1 cellular context compared by ENCODE assay signal in the genomic region with DNA sequence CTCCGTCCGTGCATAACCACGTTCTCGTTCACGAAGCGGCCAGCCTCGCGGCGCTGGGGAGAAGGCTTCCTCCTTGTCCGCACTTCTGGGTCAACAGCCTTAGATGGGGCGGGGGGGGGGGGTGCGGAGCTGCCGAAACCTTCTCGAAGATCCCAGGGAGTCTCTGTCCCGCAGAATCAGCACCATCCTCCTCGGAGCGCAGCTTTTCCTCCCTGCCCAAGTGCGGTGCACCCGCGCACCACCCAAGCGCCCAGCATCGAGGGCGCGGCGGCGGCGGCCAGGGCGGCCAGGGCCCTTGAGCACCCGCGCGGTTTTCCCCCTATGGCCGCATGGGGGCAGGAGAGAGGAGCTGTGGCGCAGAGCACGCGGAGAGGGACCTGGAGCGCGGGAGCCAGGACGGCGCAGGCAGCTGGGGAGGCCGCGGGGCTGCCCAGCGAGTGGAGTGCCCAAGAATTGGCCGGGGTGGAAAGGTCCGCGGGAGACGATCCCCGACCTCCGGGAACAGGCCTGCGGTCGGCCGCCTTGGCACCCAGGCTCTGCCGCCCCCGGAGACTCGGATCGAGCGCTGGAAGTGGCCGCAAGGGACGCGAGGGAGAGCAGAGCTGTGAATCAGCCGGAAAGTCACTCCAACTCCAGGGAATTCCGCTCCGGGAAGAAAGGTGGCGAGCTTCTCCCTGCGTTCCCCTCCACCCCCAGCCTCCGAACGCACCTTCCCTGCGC.
TF ChIP-seq lines count a peak whose summit lies in the region.

No MANE protein-coding gene starts in this region.

TF ChIP-seq in K562, 482 proteins besides CTCF, POLR2A, EP300 and RAD21 (continued from another document and continues in another):
- TF ChIP-seq, protein P1, sequence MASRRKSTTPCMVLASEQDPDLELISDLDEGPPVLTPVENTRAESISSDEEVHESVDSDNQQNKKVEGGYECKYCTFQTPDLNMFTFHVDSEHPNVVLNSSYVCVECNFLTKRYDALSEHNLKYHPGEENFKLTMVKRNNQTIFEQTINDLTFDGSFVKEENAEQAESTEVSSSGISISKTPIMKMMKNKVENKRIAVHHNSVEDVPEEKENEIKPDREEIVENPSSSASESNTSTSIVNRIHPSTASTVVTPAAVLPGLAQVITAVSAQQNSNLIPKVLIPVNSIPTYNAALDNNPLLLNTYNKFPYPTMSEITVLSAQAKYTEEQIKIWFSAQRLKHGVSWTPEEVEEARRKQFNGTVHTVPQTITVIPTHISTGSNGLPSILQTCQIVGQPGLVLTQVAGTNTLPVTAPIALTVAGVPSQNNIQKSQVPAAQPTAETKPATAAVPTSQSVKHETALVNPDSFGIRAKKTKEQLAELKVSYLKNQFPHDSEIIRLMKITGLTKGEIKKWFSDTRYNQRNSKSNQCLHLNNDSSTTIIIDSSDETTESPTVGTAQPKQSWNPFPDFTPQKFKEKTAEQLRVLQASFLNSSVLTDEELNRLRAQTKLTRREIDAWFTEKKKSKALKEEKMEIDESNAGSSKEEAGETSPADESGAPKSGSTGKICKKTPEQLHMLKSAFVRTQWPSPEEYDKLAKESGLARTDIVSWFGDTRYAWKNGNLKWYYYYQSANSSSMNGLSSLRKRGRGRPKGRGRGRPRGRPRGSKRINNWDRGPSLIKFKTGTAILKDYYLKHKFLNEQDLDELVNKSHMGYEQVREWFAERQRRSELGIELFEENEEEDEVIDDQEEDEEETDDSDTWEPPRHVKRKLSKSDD (conservative IDR thresholded peaks at IDR 0.05; ENCODE audit: low read length), result no peak
- TF ChIP-seq, protein P2, sequence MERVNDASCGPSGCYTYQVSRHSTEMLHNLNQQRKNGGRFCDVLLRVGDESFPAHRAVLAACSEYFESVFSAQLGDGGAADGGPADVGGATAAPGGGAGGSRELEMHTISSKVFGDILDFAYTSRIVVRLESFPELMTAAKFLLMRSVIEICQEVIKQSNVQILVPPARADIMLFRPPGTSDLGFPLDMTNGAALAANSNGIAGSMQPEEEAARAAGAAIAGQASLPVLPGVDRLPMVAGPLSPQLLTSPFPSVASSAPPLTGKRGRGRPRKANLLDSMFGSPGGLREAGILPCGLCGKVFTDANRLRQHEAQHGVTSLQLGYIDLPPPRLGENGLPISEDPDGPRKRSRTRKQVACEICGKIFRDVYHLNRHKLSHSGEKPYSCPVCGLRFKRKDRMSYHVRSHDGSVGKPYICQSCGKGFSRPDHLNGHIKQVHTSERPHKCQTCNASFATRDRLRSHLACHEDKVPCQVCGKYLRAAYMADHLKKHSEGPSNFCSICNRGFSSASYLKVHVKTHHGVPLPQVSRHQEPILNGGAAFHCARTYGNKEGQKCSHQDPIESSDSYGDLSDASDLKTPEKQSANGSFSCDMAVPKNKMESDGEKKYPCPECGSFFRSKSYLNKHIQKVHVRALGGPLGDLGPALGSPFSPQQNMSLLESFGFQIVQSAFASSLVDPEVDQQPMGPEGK (CRISPR knock-in tag; IDR thresholded peaks at IDR 0.05; ENCODE audit: borderline replicate concordance), result no peak
- TF ChIP-seq PHF8 (IDR thresholded peaks at IDR 0.05; ENCODE audit: borderline replicate concordance, low read length), result no peak
- TF ChIP-seq ZNF165 (CRISPR knock-in tag; IDR thresholded peaks at IDR 0.05; ENCODE audit: borderline replicate concordance), result no peak
- no peak for TF ChIP-seq SAFB (IDR thresholded peaks at IDR 0.05; ENCODE audit: borderline replicate concordance, low read depth, low read length)
- no peak for TF ChIP-seq KLF6 (CRISPR knock-in tag; IDR thresholded peaks at IDR 0.05; ENCODE audit: borderline replicate concordance)
- no peak for TF ChIP-seq ZNF224 (CRISPR knock-in tag; IDR thresholded peaks at IDR 0.05)
- TF ChIP-seq, protein P3, sequence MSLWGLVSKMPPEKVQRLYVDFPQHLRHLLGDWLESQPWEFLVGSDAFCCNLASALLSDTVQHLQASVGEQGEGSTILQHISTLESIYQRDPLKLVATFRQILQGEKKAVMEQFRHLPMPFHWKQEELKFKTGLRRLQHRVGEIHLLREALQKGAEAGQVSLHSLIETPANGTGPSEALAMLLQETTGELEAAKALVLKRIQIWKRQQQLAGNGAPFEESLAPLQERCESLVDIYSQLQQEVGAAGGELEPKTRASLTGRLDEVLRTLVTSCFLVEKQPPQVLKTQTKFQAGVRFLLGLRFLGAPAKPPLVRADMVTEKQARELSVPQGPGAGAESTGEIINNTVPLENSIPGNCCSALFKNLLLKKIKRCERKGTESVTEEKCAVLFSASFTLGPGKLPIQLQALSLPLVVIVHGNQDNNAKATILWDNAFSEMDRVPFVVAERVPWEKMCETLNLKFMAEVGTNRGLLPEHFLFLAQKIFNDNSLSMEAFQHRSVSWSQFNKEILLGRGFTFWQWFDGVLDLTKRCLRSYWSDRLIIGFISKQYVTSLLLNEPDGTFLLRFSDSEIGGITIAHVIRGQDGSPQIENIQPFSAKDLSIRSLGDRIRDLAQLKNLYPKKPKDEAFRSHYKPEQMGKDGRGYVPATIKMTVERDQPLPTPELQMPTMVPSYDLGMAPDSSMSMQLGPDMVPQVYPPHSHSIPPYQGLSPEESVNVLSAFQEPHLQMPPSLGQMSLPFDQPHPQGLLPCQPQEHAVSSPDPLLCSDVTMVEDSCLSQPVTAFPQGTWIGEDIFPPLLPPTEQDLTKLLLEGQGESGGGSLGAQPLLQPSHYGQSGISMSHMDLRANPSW (CRISPR knock-in tag; IDR thresholded peaks at IDR 0.05), result no peak
- TF ChIP-seq, protein P4, sequence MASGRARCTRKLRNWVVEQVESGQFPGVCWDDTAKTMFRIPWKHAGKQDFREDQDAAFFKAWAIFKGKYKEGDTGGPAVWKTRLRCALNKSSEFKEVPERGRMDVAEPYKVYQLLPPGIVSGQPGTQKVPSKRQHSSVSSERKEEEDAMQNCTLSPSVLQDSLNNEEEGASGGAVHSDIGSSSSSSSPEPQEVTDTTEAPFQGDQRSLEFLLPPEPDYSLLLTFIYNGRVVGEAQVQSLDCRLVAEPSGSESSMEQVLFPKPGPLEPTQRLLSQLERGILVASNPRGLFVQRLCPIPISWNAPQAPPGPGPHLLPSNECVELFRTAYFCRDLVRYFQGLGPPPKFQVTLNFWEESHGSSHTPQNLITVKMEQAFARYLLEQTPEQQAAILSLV (tag; IDR thresholded peaks at IDR 0.05), result no peak
- no peak for TF ChIP-seq KHSRP (IDR thresholded peaks at IDR 0.05)
- TF ChIP-seq, protein P5, sequence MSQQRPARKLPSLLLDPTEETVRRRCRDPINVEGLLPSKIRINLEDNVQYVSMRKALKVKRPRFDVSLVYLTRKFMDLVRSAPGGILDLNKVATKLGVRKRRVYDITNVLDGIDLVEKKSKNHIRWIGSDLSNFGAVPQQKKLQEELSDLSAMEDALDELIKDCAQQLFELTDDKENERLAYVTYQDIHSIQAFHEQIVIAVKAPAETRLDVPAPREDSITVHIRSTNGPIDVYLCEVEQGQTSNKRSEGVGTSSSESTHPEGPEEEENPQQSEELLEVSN (IDR thresholded peaks at IDR 0.05; ENCODE audit: borderline replicate concordance in 1 of 2, extremely low read depth in 1 of 2, insufficient read depth in 1 of 2, insufficient read length in 1 of 2, low read depth in 1 of 2, low read length in 1 of 2, poor library complexity in 1 of 2, severe bottlenecking in 1 of 2), result peak; percentile 97 to 99
- no peak for TF ChIP-seq MCM3 (IDR thresholded peaks at IDR 0.05)
- TF ChIP-seq FOSL1 (tag; conservative IDR thresholded peaks at IDR 0.05), result no peak
- TF ChIP-seq, protein P6, sequence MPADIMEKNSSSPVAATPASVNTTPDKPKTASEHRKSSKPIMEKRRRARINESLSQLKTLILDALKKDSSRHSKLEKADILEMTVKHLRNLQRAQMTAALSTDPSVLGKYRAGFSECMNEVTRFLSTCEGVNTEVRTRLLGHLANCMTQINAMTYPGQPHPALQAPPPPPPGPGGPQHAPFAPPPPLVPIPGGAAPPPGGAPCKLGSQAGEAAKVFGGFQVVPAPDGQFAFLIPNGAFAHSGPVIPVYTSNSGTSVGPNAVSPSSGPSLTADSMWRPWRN (IDR thresholded peaks at IDR 0.05; ENCODE audit: low read depth), result no peak
- no peak for TF ChIP-seq ZNF780A (CRISPR knock-in tag; IDR thresholded peaks at IDR 0.05)
- TF ChIP-seq PURB (CRISPR knock-in tag; IDR thresholded peaks at IDR 0.05; ENCODE audit: low read depth), result no peak
- TF ChIP-seq ZNF830 (CRISPR knock-in tag; IDR thresholded peaks at IDR 0.05), result no peak
- no peak for TF ChIP-seq MXI1 (IDR thresholded peaks at IDR 0.05; ENCODE audit: low read depth, low read length)
- TF ChIP-seq TAF15 (IDR thresholded peaks at IDR 0.05; ENCODE audit: low read depth, low read length), result no peak
- no peak for TF ChIP-seq SMAD3 (CRISPR knock-in tag; conservative IDR thresholded peaks at IDR 0.05)
- TF ChIP-seq MEIS2 (IDR thresholded peaks at IDR 0.05; ENCODE audit: partially characterized antibody), result no peak
- no peak for TF ChIP-seq MAZ (CRISPR knock-in tag; conservative IDR thresholded peaks at IDR 0.05 in 1 of 2, IDR thresholded peaks at IDR 0.05 in 1 of 2)
- TF ChIP-seq, protein P7, sequence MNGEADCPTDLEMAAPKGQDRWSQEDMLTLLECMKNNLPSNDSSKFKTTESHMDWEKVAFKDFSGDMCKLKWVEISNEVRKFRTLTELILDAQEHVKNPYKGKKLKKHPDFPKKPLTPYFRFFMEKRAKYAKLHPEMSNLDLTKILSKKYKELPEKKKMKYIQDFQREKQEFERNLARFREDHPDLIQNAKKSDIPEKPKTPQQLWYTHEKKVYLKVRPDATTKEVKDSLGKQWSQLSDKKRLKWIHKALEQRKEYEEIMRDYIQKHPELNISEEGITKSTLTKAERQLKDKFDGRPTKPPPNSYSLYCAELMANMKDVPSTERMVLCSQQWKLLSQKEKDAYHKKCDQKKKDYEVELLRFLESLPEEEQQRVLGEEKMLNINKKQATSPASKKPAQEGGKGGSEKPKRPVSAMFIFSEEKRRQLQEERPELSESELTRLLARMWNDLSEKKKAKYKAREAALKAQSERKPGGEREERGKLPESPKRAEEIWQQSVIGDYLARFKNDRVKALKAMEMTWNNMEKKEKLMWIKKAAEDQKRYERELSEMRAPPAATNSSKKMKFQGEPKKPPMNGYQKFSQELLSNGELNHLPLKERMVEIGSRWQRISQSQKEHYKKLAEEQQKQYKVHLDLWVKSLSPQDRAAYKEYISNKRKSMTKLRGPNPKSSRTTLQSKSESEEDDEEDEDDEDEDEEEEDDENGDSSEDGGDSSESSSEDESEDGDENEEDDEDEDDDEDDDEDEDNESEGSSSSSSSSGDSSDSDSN (IDR thresholded peaks at IDR 0.05; ENCODE audit: borderline replicate concordance in 1 of 2, low read depth in 2 of 2, low read length in 2 of 2), result no peak
- TF ChIP-seq, protein P8, sequence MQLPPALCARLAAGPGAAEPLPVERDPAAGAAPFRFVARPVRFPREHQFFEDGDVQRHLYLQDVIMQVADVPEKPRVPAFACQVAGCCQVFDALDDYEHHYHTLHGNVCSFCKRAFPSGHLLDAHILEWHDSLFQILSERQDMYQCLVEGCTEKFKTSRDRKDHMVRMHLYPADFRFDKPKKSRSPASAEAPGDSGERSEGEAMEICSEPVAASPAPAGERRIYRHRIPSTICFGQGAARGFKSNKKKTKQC (CRISPR knock-in tag; IDR thresholded peaks at IDR 0.05), result 0 out of 2 replicates have a peak, but pooled peaks have one; percentile 58
- TF ChIP-seq ZNF12 (CRISPR knock-in tag; IDR thresholded peaks at IDR 0.05), result no peak
- TF ChIP-seq CBX1 (IDR thresholded peaks at IDR 0.05; ENCODE audit: low read depth), result 0 out of 2 replicates have a peak, but pooled peaks have one; percentile 45
- TF ChIP-seq, protein P9, sequence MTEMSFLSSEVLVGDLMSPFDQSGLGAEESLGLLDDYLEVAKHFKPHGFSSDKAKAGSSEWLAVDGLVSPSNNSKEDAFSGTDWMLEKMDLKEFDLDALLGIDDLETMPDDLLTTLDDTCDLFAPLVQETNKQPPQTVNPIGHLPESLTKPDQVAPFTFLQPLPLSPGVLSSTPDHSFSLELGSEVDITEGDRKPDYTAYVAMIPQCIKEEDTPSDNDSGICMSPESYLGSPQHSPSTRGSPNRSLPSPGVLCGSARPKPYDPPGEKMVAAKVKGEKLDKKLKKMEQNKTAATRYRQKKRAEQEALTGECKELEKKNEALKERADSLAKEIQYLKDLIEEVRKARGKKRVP (CRISPR knock-in tag; IDR thresholded peaks at IDR 0.05), result no peak
- no peak for TF ChIP-seq NFIX (CRISPR knock-in tag; IDR thresholded peaks at IDR 0.05; ENCODE audit: low read depth)
- no peak for TF ChIP-seq TCFL5 (CRISPR knock-in tag; conservative IDR thresholded peaks at IDR 0.05)
- TF ChIP-seq SMARCB1 (IDR thresholded peaks at IDR 0.05; ENCODE audit: insufficient read length, low read depth), result no peak
- TF ChIP-seq FOXK2 (conservative IDR thresholded peaks at IDR 0.05 in 1 of 2, IDR thresholded peaks at IDR 0.05 in 1 of 2; ENCODE audit: low read depth in 2 of 2), result no peak
- no peak for TF ChIP-seq ZBTB7A (IDR thresholded peaks at IDR 0.05; ENCODE audit: borderline replicate concordance, control insufficient read depth, low read depth, low read length)
- TF ChIP-seq SMAD1 (IDR thresholded peaks at IDR 0.05; ENCODE audit: low read depth, low read length, partially characterized antibody), result no peak
- TF ChIP-seq MCM7 (IDR thresholded peaks at IDR 0.05), result no peak
- no peak for TF ChIP-seq SAFB2 (IDR thresholded peaks at IDR 0.05; ENCODE audit: borderline replicate concordance, low read depth, low read length, severe bottlenecking)
- no peak for TF ChIP-seq CREB1 (IDR thresholded peaks at IDR 0.05)
- TF ChIP-seq CREB1 (CRISPR knock-in tag; IDR thresholded peaks at IDR 0.05), result peak; percentile 61
- TF ChIP-seq FOXJ2 (tag; IDR thresholded peaks at IDR 0.05), result no peak
- no peak for TF ChIP-seq NFYB (IDR thresholded peaks at IDR 0.05; ENCODE audit: extremely low read depth, insufficient read length)
